ENCODE assay signal across 8 cellular contexts in the genomic region with DNA sequence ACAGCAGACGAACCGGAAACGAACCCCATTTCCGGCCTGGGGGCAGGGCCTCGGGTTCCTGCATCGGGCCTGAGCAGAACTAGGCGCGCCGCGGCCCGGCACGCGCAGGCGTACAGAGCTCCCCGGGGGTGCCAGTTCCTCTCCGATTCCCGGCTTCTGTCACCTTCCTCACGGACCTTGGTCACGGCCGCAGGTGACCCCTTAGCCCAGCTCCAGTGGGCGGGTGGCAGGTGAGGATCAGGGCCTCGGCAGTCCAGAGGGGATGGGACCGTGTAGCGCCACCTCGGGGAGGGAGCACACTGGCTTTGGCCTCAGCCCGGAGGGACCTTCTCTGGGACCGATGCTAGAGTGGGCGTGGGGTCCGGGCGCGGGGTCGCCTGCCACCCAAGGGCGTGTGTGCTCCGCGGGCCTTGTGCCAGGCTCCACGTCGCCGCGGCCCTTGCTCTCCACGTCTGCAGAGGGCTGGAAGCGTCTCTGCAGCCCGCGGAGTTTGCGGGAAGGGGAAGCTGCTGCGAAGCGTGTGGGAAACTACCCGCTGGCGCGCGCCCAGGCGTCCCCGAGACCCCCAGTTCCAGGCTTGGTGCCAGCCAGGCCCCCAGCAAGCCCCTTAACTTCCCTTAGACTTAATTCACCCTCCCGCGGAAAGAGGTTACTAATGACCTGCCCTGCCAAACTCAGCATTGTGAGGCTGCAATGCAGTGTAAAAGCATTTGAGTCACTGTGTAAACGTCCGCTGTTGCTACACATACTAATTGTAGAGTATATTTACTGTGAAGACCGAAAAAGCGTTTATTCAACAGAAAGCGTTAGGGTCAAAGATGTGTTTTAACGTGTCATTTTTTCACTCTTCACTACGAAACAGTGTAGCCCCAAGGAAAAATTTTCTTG. TPM values are rescaled to one million over a fixed set of nuclear protein-coding genes. Genes with fewer than 3 reads are reported as not detected.
DNase-seq lines count a peak whose midpoint lies in the region; ATAC-seq and TF ChIP-seq lines count a peak whose summit lies in the region.

A gene (plus strand): TSS at position 48 of the 888 bp plus-strand sequence. CDS start 7,930 bp downstream, outside the sequence.

- peak within 1 kb of the TSS; percentile 96 for H3K4me3 ChIP-seq in GM08714 (ENCODE audit: low read length)
- peak within 1 kb of the TSS; percentile 84 for H3K4me3 ChIP-seq in HAP-1
- peak within 1 kb of the TSS; percentile 93 for H3K4me3 ChIP-seq in MM.1S (ENCODE audit: low read length)
- peak within 1 kb of the TSS; percentile 93 for H3K4me3 ChIP-seq in parathyroid adenoma (ENCODE audit: low read depth, low read length)
- peak within 1 kb of the TSS; percentile 57 to 85 (median 76) for H3K4me3 ChIP-seq in tibial nerve

- WGBS in tibial nerve, 2 donors: 1% methylated on average over 23 to 53 of the region's 61 CpGs

- no peaks in the 10 kb centered on the region for H3K9me3 Mint-ChIP-seq in activated naive CD8-positive, alpha-beta T cell treated with anti-CD3 and anti-CD28 coated beads for 36 hours

- intact Hi-C loops in Right ventricle myocardium inferior (cut with DNase I): loop anchor here (10.0 kb wide), 2 partner anchors 75 to 135 kb away; a partner anchor contains a TSS

- H3K4me2 ChIP-seq in MM.1S (ENCODE audit: low read depth, low read length): peak within 1 kb of the TSS; percentile 90
- peak within 1 kb of the TSS; percentile 82 for H3K4me2 ChIP-seq in parathyroid adenoma (ENCODE audit: low read length)

- peaks cover 43% of the 10 kb centered on the region for H3K4me1 Mint-ChIP-seq in activated naive CD8-positive, alpha-beta T cell treated with anti-CD3 and anti-CD28 coated beads for 36 hours

- H3K27ac Mint-ChIP-seq in activated naive CD8-positive, alpha-beta T cell treated with anti-CD3 and anti-CD28 coated beads for 36 hours: peak within 1 kb of the TSS; percentile 98

- H3K27me3 Mint-ChIP-seq in activated naive CD8-positive, alpha-beta T cell treated with anti-CD3 and anti-CD28 coated beads for 36 hours: no peaks in the 10 kb centered on the region

- peak; percentile 93 for ATAC-seq in Right ventricle myocardium inferior

- TF ChIP-seq CTCF in MM.1S (IDR thresholded peaks at IDR 0.05; ENCODE audit: low read length) (peak; percentile 50), parathyroid adenoma (IDR thresholded peaks at IDR 0.05) (peak; percentile 55), tibial nerve (IDR thresholded peaks at IDR 0.05) (peak; percentile 14 to 60 (median 35))

- H2AFZ ChIP-seq in MM.1S (ENCODE audit: low read length) (peak within 1 kb of the TSS; percentile 95), parathyroid adenoma (peak within 1 kb of the TSS; percentile 95)

- peaks cover 12% of the 10 kb centered on the region for H3K36me3 Mint-ChIP-seq in activated naive CD8-positive, alpha-beta T cell treated with anti-CD3 and anti-CD28 coated beads for 36 hours

- H3K9me3 ChIP-seq in HAP-1 (no peaks in the 10 kb centered on the region), MM.1S (replicated peaks; ENCODE audit: insufficient read depth, low read length) (no peaks in the 10 kb centered on the region), parathyroid adenoma (ENCODE audit: control insufficient read depth, low read length) (no peaks in the 10 kb centered on the region), tibial nerve (no peaks in the 10 kb centered on the region)

- in situ Hi-C loops in HAP-1 (cut with MboI; ENCODE audit: low sequenced_read_pairs): no loop called here

- H3K27ac ChIP-seq in MM.1S (ENCODE audit: low read length) (peak within 1 kb of the TSS; percentile 32; the same call in 1 of the 2 replicates), parathyroid adenoma (peak within 1 kb of the TSS; percentile 94), tibial nerve (peak within 1 kb of the TSS; percentile 35 to 93 (median 90))

- DNase-seq in HAP-1 (ENCODE audit: low spot score in 2 of 2) (peak; percentile 77 to 95), MM.1S (peak; percentile 91), SKM-1 treated with dmso at 0.1 percent for 144 hours (lab: John Stamatoyannopoulos, UW; ENCODE audit: unreplicated experiment) (peak; percentile 81), Right ventricle myocardium inferior (ENCODE audit: missing footprints) (peak; percentile 96), tibial nerve (ENCODE audit: low spot score in 2 of 2) (peak; percentile 83 to 84)
- DNase-seq in activated naive CD8-positive, alpha-beta T cell treated with anti-CD3 and anti-CD28 coated beads for 36 hours: peak; percentile 94

- H3K27me3 ChIP-seq in HAP-1 (ENCODE audit: low read depth): no peaks in the 10 kb centered on the region
- no peaks in the 10 kb centered on the region for H3K27me3 ChIP-seq in MM.1S (replicated peaks; ENCODE audit: insufficient read depth, low read length)
- no peaks in the 10 kb centered on the region for H3K27me3 ChIP-seq in parathyroid adenoma (ENCODE audit: control insufficient read depth, insufficient read depth, low read length)
- no peaks in the 10 kb centered on the region for H3K27me3 ChIP-seq in tibial nerve

- H3K4me1 ChIP-seq in HAP-1: peaks cover 20% of the 10 kb centered on the region
- H3K4me1 ChIP-seq in MM.1S (ENCODE audit: low read length): peaks cover 13% of the 10 kb centered on the region; the same call in 1 of the 2 replicates
- peaks cover 10% of the 10 kb centered on the region for H3K4me1 ChIP-seq in parathyroid adenoma
- H3K4me1 ChIP-seq in tibial nerve: peaks cover 0 to 44% (median 22%) of the 10 kb centered on the region in 4 donors

- H3K4me3 Mint-ChIP-seq in activated naive CD8-positive, alpha-beta T cell treated with anti-CD3 and anti-CD28 coated beads for 36 hours: peak within 1 kb of the TSS; percentile 99

- H3K79me2 ChIP-seq in MM.1S (ENCODE audit: low read length) (peaks cover 33% of the 10 kb centered on the region), parathyroid adenoma (peaks cover 22% of the 10 kb centered on the region)

- H4K20me1 ChIP-seq in MM.1S (ENCODE audit: insufficient read depth, low read length): no peaks in the 10 kb centered on the region

- H3K36me3 ChIP-seq in HAP-1 (replicated peaks): peaks cover 6% of the 10 kb centered on the region; the same call in 1 of the 2 replicates
- no peaks in the 10 kb centered on the region for H3K36me3 ChIP-seq in MM.1S (replicated peaks; ENCODE audit: insufficient read depth, low read length)
- no peaks in the 10 kb centered on the region for H3K36me3 ChIP-seq in parathyroid adenoma (ENCODE audit: control insufficient read depth, insufficient read depth, low read length)
- H3K36me3 ChIP-seq in tibial nerve: peaks cover 0 to 23% (median 0%) of the 10 kb centered on the region in 3 donors

- H3F3A ChIP-seq in MM.1S (ENCODE audit: insufficient read depth, low read length): no peaks in the 10 kb centered on the region

- H3K9ac ChIP-seq in MM.1S (ENCODE audit: low read length) (peak within 1 kb of the TSS; percentile 81), parathyroid adenoma (peak within 1 kb of the TSS; percentile 83)

- peak; percentile 32 to 92 for TF ChIP-seq EP300 in tibial nerve (IDR thresholded peaks at IDR 0.05)

- peak; percentile 18 to 69 for TF ChIP-seq POLR2A in tibial nerve (IDR thresholded peaks at IDR 0.05)

- H3K9me2 ChIP-seq in MM.1S (replicated peaks; ENCODE audit: insufficient read depth, low read length): no peaks in the 10 kb centered on the region

RNA-seq across cellular contexts. Expression of the gene that starts here (rescaled TPM):
- 10 to 100 TPM; 58.7 to 64.6 TPM for total RNA-seq in activated naive CD8-positive, alpha-beta T cell treated with anti-CD3 and anti-CD28 coated beads for 36 hours
- 110 TPM for total RNA-seq in Right ventricle myocardium inferior
- total RNA-seq in tibial nerve: 100 to 1,000 TPM; 125 to 157 (median 145) TPM

Comparison
In these comparisons a context has a peak if more than half of its experiments do, and no peak if none do; other contexts are left out.
1. Peak in every context shown above with its lines: DNase-seq, ATAC-seq, H3K4me3 ChIP-seq and H3K27ac ChIP-seq.
2. H3K27ac ChIP-seq: peak in every context shown above with its lines; median percentile 94 in parathyroid adenoma; 90 in tibial nerve; 32 in MM.1S.